Comparison of ENCODE assay signal across 9 cellular contexts in genomic region chr1:110196917-110197782, GRCh38. TPM values are rescaled to one million over a fixed set of nuclear protein-coding genes. Genes with fewer than 3 reads are reported as not detected.
A peak's percentile ranks its signal among the peaks of the same experiment; 100 is the strongest.
DNase-seq lines count a peak whose midpoint lies in the region; ATAC-seq and TF ChIP-seq lines count a peak whose summit lies in the region.
"Had no signal": no experiment of that assay in that cellular context is flagged by ENCODE, and none has a peak within 500 bp of the region (broad histone marks: within the 10 kb centered on the region; RNA-seq: fewer than 3 reads in every experiment).

No MANE protein-coding gene starts in this region.

- H3K4me1 ChIP-seq in GM23338 (ENCODE audit: insufficient read depth) = no peaks in the 10 kb centered on the region

- H3K4me2 ChIP-seq in GM23338 = no peak overlapping the region

- H3K36me3 ChIP-seq in GM23338 (ENCODE audit: insufficient read depth) = no peaks in the 10 kb centered on the region

- no peak overlapping the region for H3K4me3 Mint-ChIP-seq in GM23338
- H3K4me3 Mint-ChIP-seq in T-helper 2 cell treated with Interferon-gamma antibody and Interleukin-4, amounts not matched to agents 5 μg/mL and 100 μg/mL, for 36 hours = no peak overlapping the region
- H3K4me3 Mint-ChIP-seq in MCF 10A (ENCODE audit: unreplicated experiment) = no peak overlapping the region
- H3K4me3 Mint-ChIP-seq: T-helper 1 cell treated with Interleukin-12 subunit alpha and Interleukin-12 subunit beta and Interleukin-4 antibody, amounts not matched to agents 30 μg/mL and 1 μg/mL, for 36 hours had no signal

- POLR2A ChIA-PET in MCF 10A (lab: Yijun Ruan, JAX) = no interaction called here

- H3K4me1 Mint-ChIP-seq in GM23338 = peaks cover 3% of the 10 kb centered on the region
- H3K4me1 Mint-ChIP-seq in T-helper 2 cell treated with Interferon-gamma antibody and Interleukin-4, amounts not matched to agents 5 μg/mL and 100 μg/mL, for 36 hours (ENCODE audit: low read depth) = peaks cover 2% of the 10 kb centered on the region
- no peaks in the 10 kb centered on the region for H3K4me1 Mint-ChIP-seq in MCF 10A (ENCODE audit: insufficient read depth, unreplicated experiment)

- CTCF ChIA-PET in MCF 10A (lab: Yijun Ruan, JAX) = interaction anchor here (0.5 to 17.8 kb wide), 45 partner anchors 9 to 328 kb away, joined by 3 to 304 read pairs (median 4); no protein-coding TSS in a partner anchor

- H4K20me1 ChIP-seq in GM23338 (replicated peaks; ENCODE audit: insufficient read depth) = no peaks in the 10 kb centered on the region; the same call in 1 of the 2 replicates

- no peak overlapping the region for H3K27ac Mint-ChIP-seq in GM23338
- no peak overlapping the region for H3K27ac Mint-ChIP-seq in T-helper 2 cell treated with Interferon-gamma antibody and Interleukin-4, amounts not matched to agents 5 μg/mL and 100 μg/mL, for 36 hours
- no peak overlapping the region for H3K27ac Mint-ChIP-seq in MCF 10A (ENCODE audit: low read depth, unreplicated experiment)
- H3K27ac Mint-ChIP-seq: T-helper 1 cell treated with Interleukin-12 subunit alpha and Interleukin-12 subunit beta and Interleukin-4 antibody, amounts not matched to agents 30 μg/mL and 1 μg/mL, for 36 hours had no signal

- H3K9me3 Mint-ChIP-seq in GM23338 = no peaks in the 10 kb centered on the region
- H3K9me3 Mint-ChIP-seq in T-helper 2 cell treated with Interferon-gamma antibody and Interleukin-4, amounts not matched to agents 5 μg/mL and 100 μg/mL, for 36 hours = no peaks in the 10 kb centered on the region
- H3K9me3 Mint-ChIP-seq in MCF 10A (ENCODE audit: unreplicated experiment) = no peaks in the 10 kb centered on the region
- H3K9me3 Mint-ChIP-seq: T-helper 1 cell treated with Interleukin-12 subunit alpha and Interleukin-12 subunit beta and Interleukin-4 antibody, amounts not matched to agents 30 μg/mL and 1 μg/mL, for 36 hours had no signal

- ATAC-seq in GM23338 = peak; percentile 92
- peak; percentile 91 for ATAC-seq in left colon

- H3K27ac ChIP-seq in GM23338 (ENCODE audit: low read depth) = no peak overlapping the region

- no peaks in the 10 kb centered on the region for H3K36me3 Mint-ChIP-seq in GM23338 (ENCODE audit: low read depth)
- no peaks in the 10 kb centered on the region for H3K36me3 Mint-ChIP-seq in T-helper 2 cell treated with Interferon-gamma antibody and Interleukin-4, amounts not matched to agents 5 μg/mL and 100 μg/mL, for 36 hours (ENCODE audit: low read depth)
- peaks cover 7% of the 10 kb centered on the region for H3K36me3 Mint-ChIP-seq in MCF 10A (ENCODE audit: insufficient read depth, unreplicated experiment)

- TF ChIP-seq CTCF in GM23338 (conservative IDR thresholded peaks at IDR 0.05; ENCODE audit: low read depth in 2 of 2) = peak; percentile 88 to 91
- TF ChIP-seq CTCF in MCF 10A (IDR thresholded peaks at IDR 0.05; ENCODE audit: unreplicated experiment) = peak; percentile 89

- H3K27me3 Mint-ChIP-seq in GM23338 (ENCODE audit: insufficient read depth, low read depth, poor library complexity) (peaks cover 10% of the 10 kb centered on the region), MCF 10A (ENCODE audit: insufficient read depth, unreplicated experiment) (no peaks in the 10 kb centered on the region)
- no peaks in the 10 kb centered on the region for H3K27me3 Mint-ChIP-seq in T-helper 2 cell treated with Interferon-gamma antibody and Interleukin-4, amounts not matched to agents 5 μg/mL and 100 μg/mL, for 36 hours (ENCODE audit: low read depth)

- H3F3A ChIP-seq in GM23338 (replicated peaks; ENCODE audit: low read depth) = no peaks in the 10 kb centered on the region

- BruUV-seq in MCF 10A (replicated peaks; lab: Mats Ljungman, UMichigan) = no TSS peak

- H3K9me2 ChIP-seq in GM23338 (ENCODE audit: insufficient read depth) = no peaks in the 10 kb centered on the region

- intact Hi-C loops in MCF 10A (cut with micrococcal nuclease) (no loop called here), left colon (cut with DNase I, micrococcal nuclease) (no loop called here)

- no peaks in the 10 kb centered on the region for H3K79me2 ChIP-seq in GM23338 (replicated peaks; ENCODE audit: insufficient read depth)

- no peak overlapping the region for H3K4me3 ChIP-seq in GM23338

- peak; percentile 67 for DNase-seq in DMS153 (lab: John Stamatoyannopoulos, UW)
- DNase-seq in GM23338 (ENCODE audit: low spot score) = peak; percentile 70
- peak; percentile 91 for DNase-seq in NCI-H146 (lab: John Stamatoyannopoulos, UW)
- DNase-seq in T-helper 2 cell treated with Interferon-gamma antibody and Interleukin-4, amounts not matched to agents 5 μg/mL and 100 μg/mL, for 36 hours (ENCODE audit: low spot score) = peak; percentile 35
- DNase-seq in MCF 10A (ENCODE audit: unreplicated experiment) = peak; percentile 54
- DNase-seq in left colon = peak; percentile 42 to 45
- DNase-seq in stimulated activated CD8-positive, alpha-beta memory T cell treated with anti-CD3 and anti-CD28 coated beads, Interleukin-4, amount 100 ng/mL, for 48 hours = peak; percentile 62
- DNase-seq in mucosa of gallbladder (ENCODE audit: low spot score) = no peak

- H3K27me3 ChIP-seq in GM23338 (ENCODE audit: insufficient read depth) = no peaks in the 10 kb centered on the region

- no peak overlapping the region for H2AFZ ChIP-seq in GM23338

TF ChIP-seq in GM23338, 12 proteins besides CTCF, POLR2A, EP300 and RAD21 (continues in another document):
- TF ChIP-seq NANOG (IDR thresholded peaks at IDR 0.05; ENCODE audit: borderline replicate concordance) (no peak), EZH2 (IDR thresholded peaks at IDR 0.05; ENCODE audit: low read depth, unreplicated experiment) (no peak), STAT1 (IDR thresholded peaks at IDR 0.05; ENCODE audit: unreplicated experiment) (no peak), ETS1 (IDR thresholded peaks at IDR 0.05) (no peak), EZH2phosphoT487 (IDR thresholded peaks at IDR 0.05; ENCODE audit: unreplicated experiment) (no peak), CREB1 (CRISPR knock-in tag; IDR thresholded peaks at IDR 0.05; ENCODE audit: low read depth) (no peak), JUNB (IDR thresholded peaks at IDR 0.05; ENCODE audit: unreplicated experiment) (no peak)

RNA-seq across cellular contexts. Expression of gene KCNC4, which starts 13.0 kb away (rescaled TPM):
- 10.5 and 10.7 TPM in 2 replicates for total RNA-seq in GM23338 (2014; rRNA removed; shearing (Covaris generic))
- 3.4 and 3.5 TPM in 2 replicates for polyA plus RNA-seq in GM23338 (2016; fragmentation: Nextera tagmentation; extraction: Ambion mirVana)
- 1.1 and 1.3 TPM in 2 replicates for total RNA-seq in MCF 10A (2022)
- total RNA-seq in left colon = 1 to 10 TPM; 7.0 to 8.1 TPM
- 25.5 TPM for total RNA-seq in mucosa of gallbladder

RNA-seq across cellular contexts. Expression of gene SLC6A17, which starts 46.9 kb away (rescaled TPM):
- total RNA-seq in GM23338 (2014; rRNA removed; shearing (Covaris generic)) = 0.17 and 0.27 TPM in 2 replicates
- 0.03 and 0.16 TPM in 2 replicates for polyA plus RNA-seq in GM23338 (2016; fragmentation: Nextera tagmentation; extraction: Ambion mirVana)
- 0.20 TPM in 1 of 2 replicates, not detected in the other for total RNA-seq in MCF 10A (2022)
- total RNA-seq in left colon = under 1 TPM; 0.06 to 0.09 TPM
- total RNA-seq in mucosa of gallbladder = 0.35 TPM
